Comparison of ENCODE assay signal across 26 cellular contexts in genomic region chr6:40972814-40973213, GRCh38.
"Had no signal": no experiment of that assay in that cellular context is flagged by ENCODE, and none has a peak within 500 bp of the region (broad histone marks: within the 10 kb centered on the region; RNA-seq: fewer than 3 reads in every experiment).

No MANE protein-coding gene starts in this region.

- H3K27ac ChIP-seq: left lung, ovary, right atrium auricular region, skin epidermis, suprapubic skin, thoracic aorta, tibial artery, upper lobe of right lung had no signal

- H3K36me3 ChIP-seq: left lung, ovary, right atrium auricular region, suprapubic skin, thoracic aorta, tibial artery, upper lobe of right lung had no signal

- H3K4me3 Mint-ChIP-seq: immature natural killer cell; mesothelial cell of epicardium; naive B cell; natural killer cell treated with Interleukin-12 subunit alpha and Interleukin-12 subunit beta and Interleukin-15 and Interleukin-18, amount 100 ng/mL, for 72 hours; stimulated activated effector memory CD8-positive, alpha-beta T cell treated with anti-CD3 and anti-CD28 coated beads, Interleukin-12 subunit alpha, Interleukin-12 subunit beta, amount 100 ng/mL, for 72 hours; stimulated activated naive CD8-positive, alpha-beta T cell treated with anti-CD3 and anti-CD28 coated beads, Interleukin-15, Interleukin-2, amounts not matched to agents 100 ng/mL and 50 ng/mL, for 24 hours had no signal

- H3K4me3 ChIP-seq: left lung, lung, ovary, right atrium auricular region, skin epidermis, suprapubic skin, thoracic aorta, tibial artery, upper lobe of right lung had no signal

- H3K27me3 ChIP-seq: left lung, ovary, right atrium auricular region, suprapubic skin, tibial artery, upper lobe of right lung had no signal

- H3K4me1 ChIP-seq: left lung, right atrium auricular region, suprapubic skin, tibial artery, upper lobe of right lung had no signal

- H3K27ac Mint-ChIP-seq: immature natural killer cell; mesothelial cell of epicardium; natural killer cell treated with Interleukin-12 subunit alpha and Interleukin-12 subunit beta and Interleukin-15 and Interleukin-18, amount 100 ng/mL, for 72 hours; progenitor cell of endocrine pancreas; stimulated activated effector memory CD8-positive, alpha-beta T cell treated with anti-CD3 and anti-CD28 coated beads, Interleukin-12 subunit alpha, Interleukin-12 subunit beta, amount 100 ng/mL, for 72 hours; stimulated activated naive CD8-positive, alpha-beta T cell treated with anti-CD3 and anti-CD28 coated beads, Interleukin-15, Interleukin-2, amounts not matched to agents 100 ng/mL and 50 ng/mL, for 24 hours had no signal

- H3K9me3 Mint-ChIP-seq: immature natural killer cell; natural killer cell treated with Interleukin-12 subunit alpha and Interleukin-12 subunit beta and Interleukin-15 and Interleukin-18, amount 100 ng/mL, for 72 hours; stimulated activated effector memory CD8-positive, alpha-beta T cell treated with anti-CD3 and anti-CD28 coated beads, Interleukin-12 subunit alpha, Interleukin-12 subunit beta, amount 100 ng/mL, for 72 hours had no signal

- H3K9me3 ChIP-seq: left lung, ovary, right atrium auricular region, suprapubic skin, thoracic aorta, tibial artery, upper lobe of right lung had no signal

- H3K36me3 Mint-ChIP-seq: immature natural killer cell; mesothelial cell of epicardium; naive B cell; stimulated activated effector memory CD8-positive, alpha-beta T cell treated with anti-CD3 and anti-CD28 coated beads, Interleukin-12 subunit alpha, Interleukin-12 subunit beta, amount 100 ng/mL, for 72 hours had no signal

- ATAC-seq: left colon; left lung; natural killer cell treated with Interleukin-12 subunit alpha and Interleukin-12 subunit beta and Interleukin-15 and Interleukin-18, amount 100 ng/mL, for 72 hours; sciatic nerve; stimulated activated effector memory CD8-positive, alpha-beta T cell treated with anti-CD3 and anti-CD28 coated beads, Interleukin-12 subunit alpha, Interleukin-12 subunit beta, amount 100 ng/mL, for 72 hours; upper lobe of right lung had no signal

- H3K27me3 Mint-ChIP-seq: progenitor cell of endocrine pancreas had no signal

- DNase-seq: hypothalamus; immature natural killer cell; kidney; left colon; left lung; mesendoderm; naive B cell; ovary; stimulated activated CD4-positive, alpha-beta T cell treated with anti-CD3 and anti-CD28 coated beads, Interleukin-12 subunit alpha, Interleukin-12 subunit beta, amount 100 ng/mL, for 4 hours; stimulated activated CD4-positive, alpha-beta T cell treated with anti-CD3 and anti-CD28 coated beads, Interleukin-15, amount 100 ng/mL, for 24 hours; stimulated activated CD4-positive, alpha-beta T cell treated with anti-CD3 and anti-CD28 coated beads, Interleukin-4, amount 100 ng/mL, for 24 hours; stimulated activated naive CD4-positive, alpha-beta T cell; tibial artery; trophoblast cell; upper lobe of right lung had no signal

- H3K4me1 Mint-ChIP-seq: immature natural killer cell; mesothelial cell of epicardium; naive B cell; stimulated activated effector memory CD8-positive, alpha-beta T cell treated with anti-CD3 and anti-CD28 coated beads, Interleukin-12 subunit alpha, Interleukin-12 subunit beta, amount 100 ng/mL, for 72 hours had no signal
